Comparison of ENCODE assay signal across 16 cellular contexts in genomic region chr18:24630346-24630880, GRCh38.
DNase-seq lines count a peak whose midpoint lies in the region; ATAC-seq and TF ChIP-seq lines count a peak whose summit lies in the region.
"Had no signal": no experiment of that assay in that cellular context is flagged by ENCODE, and none has a peak within 500 bp of the region (broad histone marks: within the 10 kb centered on the region; RNA-seq: fewer than 3 reads in every experiment).

No MANE protein-coding gene starts in this region.

- H3K4me1 ChIP-seq in BLaER1 (peaks cover 37% of the 10 kb centered on the region), esophagus muscularis mucosa (peaks cover 7 to 20% (median 9%) of the 10 kb centered on the region in 4 donors), body of pancreas (no peaks in the 10 kb centered on the region), MM.1S (ENCODE audit: low read length) (no peaks in the 10 kb centered on the region)

- no peak for TF ChIP-seq EP300 in esophagus muscularis mucosa (IDR thresholded peaks at IDR 0.05)

- H3K4me3 ChIP-seq in BLaER1: no peak overlapping the region
- H3K4me3 ChIP-seq in esophagus muscularis mucosa: no peak overlapping the region
- no peak overlapping the region for H3K4me3 ChIP-seq in body of pancreas
- no peak overlapping the region for H3K4me3 ChIP-seq in MM.1S (ENCODE audit: low read length)
- H3K4me3 ChIP-seq: GM23248 had no signal

- H3K9ac ChIP-seq in BLaER1 (no peak overlapping the region), MM.1S (ENCODE audit: low read length) (no peak overlapping the region)
- H3K9ac ChIP-seq: GM23248 had no signal

- H3K36me3 ChIP-seq in BLaER1 (no peaks in the 10 kb centered on the region), esophagus muscularis mucosa (no peaks in the 10 kb centered on the region), body of pancreas (replicated peaks in 1 of 2; ENCODE audit: insufficient read depth in 1 of 2, low read depth in 2 of 2) (no peaks in the 10 kb centered on the region), MM.1S (replicated peaks; ENCODE audit: insufficient read depth, low read length) (no peaks in the 10 kb centered on the region)

- intact Hi-C loops in esophagus muscularis mucosa (cut with DNase I) (no loop called here), body of pancreas (cut with DNase I) (no loop called here)

- H2AFZ ChIP-seq in MM.1S (ENCODE audit: low read length): no peak overlapping the region
- H2AFZ ChIP-seq: GM23248 had no signal

- H3K79me2 ChIP-seq in MM.1S (ENCODE audit: low read length): no peaks in the 10 kb centered on the region

- no peak for ATAC-seq in body of pancreas
- ATAC-seq: HCT116 had no signal

- H3K4me2 ChIP-seq in BLaER1: 0 out of 2 replicates have a peak overlapping the region, but pooled peaks have one; percentile 92
- H3K4me2 ChIP-seq in MM.1S (ENCODE audit: low read depth, low read length): no peak overlapping the region

- 78% methylated on average over 10 of the region's 10 CpGs for WGBS in esophagus muscularis mucosa
- WGBS in body of pancreas, 2 donors: 53 to 65% methylated on average over 10 of the region's 10 CpGs

- H3K27ac ChIP-seq in BLaER1 (no peak overlapping the region), esophagus muscularis mucosa (replicated peaks in 1 of 4) (no peak overlapping the region), body of pancreas (no peak overlapping the region), MM.1S (ENCODE audit: low read length) (no peak overlapping the region)
- H3K27ac ChIP-seq: GM23248 had no signal

- H3K9me3 ChIP-seq in BLaER1 (no peaks in the 10 kb centered on the region), esophagus muscularis mucosa (no peaks in the 10 kb centered on the region), body of pancreas (no peaks in the 10 kb centered on the region), MM.1S (replicated peaks; ENCODE audit: insufficient read depth, low read length) (no peaks in the 10 kb centered on the region)

- H3F3A ChIP-seq in MM.1S (ENCODE audit: insufficient read depth, low read length): no peaks in the 10 kb centered on the region

- TF ChIP-seq CTCF in esophagus muscularis mucosa (IDR thresholded peaks at IDR 0.05) (no peak), body of pancreas (IDR thresholded peaks at IDR 0.05) (no peak), MM.1S (IDR thresholded peaks at IDR 0.05; ENCODE audit: low read length) (no peak)

- TF ChIP-seq POLR2A in esophagus muscularis mucosa (IDR thresholded peaks at IDR 0.05; ENCODE audit: low read depth) (no peak), body of pancreas (IDR thresholded peaks at IDR 0.05) (no peak)

- no peaks in the 10 kb centered on the region for H3K9me2 ChIP-seq in MM.1S (replicated peaks; ENCODE audit: insufficient read depth, low read length)

- H4K20me1 ChIP-seq in BLaER1 (no peaks in the 10 kb centered on the region), MM.1S (ENCODE audit: insufficient read depth, low read length) (no peaks in the 10 kb centered on the region)

- H3K27me3 ChIP-seq in BLaER1 (no peaks in the 10 kb centered on the region), esophagus muscularis mucosa (no peaks in the 10 kb centered on the region), body of pancreas (no peaks in the 10 kb centered on the region), MM.1S (replicated peaks; ENCODE audit: insufficient read depth, low read length) (no peaks in the 10 kb centered on the region)

- DNase-seq in DMS153 treated with DMSO at 0.1 percent for 48 hours (lab: John Stamatoyannopoulos, UW; ENCODE audit: unreplicated experiment) (peak; percentile 32), NCI-H345 (lab: John Stamatoyannopoulos, UW) (peak; percentile 53), esophagus muscularis mucosa (ENCODE audit: extremely low spot score) (peak; percentile 83), NCI-H526 treated with DMSO at 0.1 percent for 48 hours (lab: John Stamatoyannopoulos, UW) (no peak), body of pancreas (no peak), MM.1S (no peak)
- DNase-seq: ACHN, AML-193, COR-L47, DND-41, MV-4-11, NCI-H1436 treated with DMSO at 0.1 percent for 48 hours, NCI-H2029 treated with DMSO at 0.1 percent for 48 hours had no signal

Comparison
In these comparisons a context has a peak if more than half of its experiments do, and no peak if none do; other contexts are left out.
1. DNase-seq: peak in DMS153 treated with DMSO at 0.1 percent for 48 hours (single experiment), NCI-H345 (single experiment) and esophagus muscularis mucosa (single experiment); none in NCI-H526 treated with DMSO at 0.1 percent for 48 hours (single experiment), body of pancreas (0 of 4) and MM.1S (single experiment).